ENCODE assay signal across 8 cellular contexts in the genomic region with DNA sequence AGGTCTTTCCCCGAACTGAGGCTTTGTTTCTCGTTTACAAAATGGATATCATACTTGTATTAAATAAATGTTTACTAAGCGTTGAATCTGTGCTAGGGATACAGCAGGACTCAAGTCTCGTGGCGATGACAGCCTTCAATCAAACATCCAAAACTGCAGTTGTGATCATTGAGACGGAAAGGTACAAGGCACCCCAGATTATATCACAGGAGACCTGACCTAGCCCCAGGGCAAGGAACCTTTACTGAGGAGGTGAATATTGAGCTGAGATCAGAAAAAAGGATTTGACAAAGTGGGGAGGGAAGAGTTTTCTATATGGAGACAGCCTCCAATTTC. TPM values are rescaled to one million over a fixed set of nuclear protein-coding genes. Genes with fewer than 3 reads are reported as not detected.
DNase-seq lines count a peak whose midpoint lies in the region; ATAC-seq and TF ChIP-seq lines count a peak whose summit lies in the region.

No MANE protein-coding gene starts in this region.

- H2AFZ ChIP-seq in PC-3 (ENCODE audit: low read length), result peak overlapping the region; percentile 96

- no peaks in the 10 kb centered on the region for H3K27me3 ChIP-seq in PC-3 (ENCODE audit: low read length)

- H3K36me3 Mint-ChIP-seq in Calu3 (ENCODE audit: insufficient read depth, unreplicated experiment) (peaks cover 25% of the 10 kb centered on the region), osteocyte (ENCODE audit: unreplicated experiment) (peaks cover 7% of the 10 kb centered on the region)

- peak overlapping the region; percentile 87 for H3K4me3 ChIP-seq in PC-3 (ENCODE audit: low read length)
- H3K4me3 ChIP-seq in epithelial cell of proximal tubule (ENCODE audit: low read depth, low read length), result peak overlapping the region; percentile 95

- no peaks in the 10 kb centered on the region for H3F3A ChIP-seq in PC-3 (ENCODE audit: low read length, unreplicated experiment)

- H3K9ac ChIP-seq in PC-3 (ENCODE audit: low read length), result peak overlapping the region; percentile 94

- H3K4me1 Mint-ChIP-seq in Calu3 (ENCODE audit: low read depth, unreplicated experiment), result peaks cover 10% of the 10 kb centered on the region
- peaks cover 29% of the 10 kb centered on the region for H3K4me1 Mint-ChIP-seq in osteocyte (ENCODE audit: unreplicated experiment)

- peaks cover 59% of the 10 kb centered on the region for H3K79me2 ChIP-seq in PC-3 (ENCODE audit: low read length)

- H4K20me1 ChIP-seq in PC-3 (ENCODE audit: low read length), result no peaks in the 10 kb centered on the region

- H3K9me3 Mint-ChIP-seq in Calu3 (ENCODE audit: low read depth, unreplicated experiment) (no peaks in the 10 kb centered on the region), osteocyte (ENCODE audit: unreplicated experiment) (no peaks in the 10 kb centered on the region)

- H3K9me3 ChIP-seq in PC-3 (ENCODE audit: low read length), result no peaks in the 10 kb centered on the region

- peaks cover 21% of the 10 kb centered on the region for H3K4me1 ChIP-seq in PC-3 (ENCODE audit: insufficient read depth, low read length)

- H3K27me3 Mint-ChIP-seq in Calu3 (ENCODE audit: unreplicated experiment) (no peaks in the 10 kb centered on the region), osteocyte (ENCODE audit: unreplicated experiment) (no peaks in the 10 kb centered on the region)

- no peaks in the 10 kb centered on the region for H3K9me2 ChIP-seq in PC-3 (replicated peaks; ENCODE audit: low read length)

- peak overlapping the region; percentile 17; the same call in 1 of the 2 replicates for H3K27ac ChIP-seq in PC-3 (ENCODE audit: low read length)

- intact Hi-C loops in Calu3 (cut with micrococcal nuclease; ENCODE audit: unreplicated experiment), result no loop called here
- intact Hi-C loops in PC-3 (cut with micrococcal nuclease), result no loop called here

- peak overlapping the region; percentile 92 for H3K4me2 ChIP-seq in PC-3 (ENCODE audit: low read length)

- DNase-seq in Calu3 (no peak), PC-3 (no peak), epithelial cell of proximal tubule (ENCODE audit: low read depth) (no peak), osteocyte (ENCODE audit: extremely low spot score, unreplicated experiment) (no peak), NCI-H446 treated with DMSO at 0.1 percent for 48 hours (lab: John Stamatoyannopoulos, UW) (no peak), islet precursor cell (no peak), DMS79 (lab: John Stamatoyannopoulos, UW) (no peak), midbrain (lab: John Stamatoyannopoulos, UW) (no peak)

- H3K4me3 Mint-ChIP-seq in Calu3 (ENCODE audit: low read depth, unreplicated experiment), result peak overlapping the region; percentile 74
- peak overlapping the region; percentile 91 for H3K4me3 Mint-ChIP-seq in osteocyte (ENCODE audit: unreplicated experiment)

- no peak for TF ChIP-seq CTCF in Calu3 (IDR thresholded peaks at IDR 0.05; ENCODE audit: unreplicated experiment)
- no peak for TF ChIP-seq CTCF in PC-3 (conservative IDR thresholded peaks at IDR 0.05; ENCODE audit: low read depth, low read length)
- TF ChIP-seq CTCF in epithelial cell of proximal tubule (conservative IDR thresholded peaks at IDR 0.05; ENCODE audit: low read depth, low read length), result no peak
- TF ChIP-seq CTCF in osteocyte (IDR thresholded peaks at IDR 0.05), result no peak

- H3K27ac Mint-ChIP-seq in Calu3 (ENCODE audit: unreplicated experiment) (peak overlapping the region; percentile 82), osteocyte (ENCODE audit: unreplicated experiment) (peak overlapping the region; percentile 92)

- POLR2A ChIA-PET in PC-3 (lab: Charles Lee; ENCODE audit: unreplicated experiment), result interaction anchor here (0.6 kb wide), 1 partner anchor 639 kb away, joined by 3 read pairs; a partner anchor contains a TSS

- CTCF ChIA-PET in Calu3 (lab: Charles Lee) (interaction anchor here (1.0 to 1.9 kb wide), 6 partner anchors 8 to 283 kb away, joined by 3 to 6 read pairs (median 6); a partner anchor contains a TSS), PC-3 (lab: Charles Lee) (no interaction called here)

- TSS peak; percentile 59 for BruUV-seq in Calu3 (replicated peaks; lab: Mats Ljungman, UMichigan)
- BruUV-seq in PC-3 (replicated peaks; lab: Mats Ljungman, UMichigan), result TSS peak; percentile 72

- H3K36me3 ChIP-seq in PC-3 (ENCODE audit: low read depth, low read length), result peaks cover 14% of the 10 kb centered on the region; the same call in 1 of the 2 replicates

- ATAC-seq in PC-3, result peak; percentile 16; the same call in 1 of the 2 replicates

RNA-seq across cellular contexts. Expression of a gene that starts 0.5 kb away (rescaled TPM):
- 37.0 and 40.1 TPM in 2 replicates for total RNA-seq in Calu3 (2022)
- 39.4 and 41.1 TPM in 2 replicates for total RNA-seq in PC-3 (2014; rRNA removed)
- total RNA-seq in epithelial cell of proximal tubule, result 30.2 and 30.8 TPM in 2 replicates
- 32.8 and 36.1 TPM in 2 replicates for total RNA-seq in osteocyte
